Comparison of ENCODE assay signal across 14 cellular contexts in the genomic region with DNA sequence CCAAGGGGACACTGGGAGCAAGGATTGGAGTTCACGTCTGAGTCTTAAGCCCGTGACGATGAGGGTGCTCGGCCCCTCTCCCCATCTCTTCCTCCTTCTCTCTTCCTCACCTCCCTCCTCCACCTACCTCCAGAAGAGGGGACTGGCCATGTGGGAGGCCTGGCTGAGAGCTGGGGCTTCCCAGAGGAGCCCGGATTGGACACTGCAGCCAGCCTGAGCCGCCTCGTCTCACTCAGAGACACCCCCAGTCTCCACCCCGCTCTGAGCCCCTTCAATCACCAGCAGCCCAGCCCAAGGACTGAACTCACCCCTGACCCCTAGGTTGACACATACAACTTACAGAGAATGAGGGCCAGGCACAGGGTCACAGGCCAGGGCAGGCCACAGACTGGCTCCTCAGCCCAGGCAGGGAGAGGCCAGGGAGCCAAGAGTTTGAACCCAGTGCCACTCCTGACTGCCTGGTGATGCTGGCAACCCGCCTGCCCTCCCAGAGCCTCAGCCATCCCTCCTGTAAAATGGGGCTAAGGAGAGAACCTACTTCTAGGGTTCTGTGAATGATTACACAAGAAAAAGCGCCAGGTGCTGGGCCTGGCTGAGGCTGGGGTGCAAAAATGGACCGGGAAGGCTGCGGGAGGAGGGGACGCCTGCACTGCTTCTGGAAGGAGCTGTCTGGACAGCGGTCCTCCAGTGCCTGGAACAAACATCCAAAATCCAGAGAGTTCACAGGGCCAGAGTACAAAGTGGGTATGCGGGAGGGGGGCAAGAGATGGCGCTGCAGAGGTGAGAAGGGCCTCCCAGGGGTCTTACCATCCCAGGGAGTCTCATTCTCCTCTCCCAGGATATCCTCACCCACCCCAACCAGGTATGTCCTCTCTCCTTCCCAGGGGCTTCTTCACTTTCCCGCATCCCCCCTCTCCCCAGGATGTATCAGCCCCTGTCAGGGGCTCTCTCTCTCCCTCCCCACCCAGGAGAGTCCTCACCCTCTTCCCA. TPM values are rescaled to one million over a fixed set of nuclear protein-coding genes. Genes with fewer than 3 reads are reported as not detected.
DNase-seq lines count a peak whose midpoint lies in the region; ATAC-seq and TF ChIP-seq lines count a peak whose summit lies in the region.
"Had no signal": no experiment of that assay in that cellular context is flagged by ENCODE, and none has a peak within 500 bp of the region (broad histone marks: within the 10 kb centered on the region; RNA-seq: fewer than 3 reads in every experiment).

No MANE protein-coding gene starts in this region.

- no peaks in the 10 kb centered on the region for H3K27me3 ChIP-seq in BLaER1
- no peaks in the 10 kb centered on the region for H3K27me3 ChIP-seq in OCI-LY3 (ENCODE audit: low read depth, low read length)
- no peaks in the 10 kb centered on the region for H3K27me3 ChIP-seq in lower lobe of right lung (ENCODE audit: low read depth)

- H3K79me2 ChIP-seq in OCI-LY3 (ENCODE audit: low read length) = peaks cover 30% of the 10 kb centered on the region

- no peak for DNase-seq in lower lobe of right lung
- no peak for DNase-seq in MV-4-11 (lab: John Stamatoyannopoulos, UW)
- no peak for DNase-seq in NCI-H1105 (lab: John Stamatoyannopoulos, UW)
- DNase-seq in GM19238 (ENCODE audit: insufficient read length, low spot score) = no peak
- DNase-seq: aorta; NCI-H187 treated with DMSO at 0.1 percent for 48 hours; nephron progenitor cell; PC-3; stimulated activated CD4-positive, alpha-beta T cell treated with anti-CD3 and anti-CD28 coated beads, Interleukin-1b, Interleukin-23, amount 100 ng/mL, for 48 hours had no signal

- H3K27ac ChIP-seq in BLaER1 = peak overlapping the region; percentile 97
- peak overlapping the region; percentile 95 for H3K27ac ChIP-seq in OCI-LY3 (ENCODE audit: low read length)
- peak overlapping the region; percentile 58 for H3K27ac ChIP-seq in lower lobe of right lung

- H3K4me1 ChIP-seq in BLaER1 = peaks cover 84% of the 10 kb centered on the region
- peaks cover 39% of the 10 kb centered on the region for H3K4me1 ChIP-seq in OCI-LY3 (ENCODE audit: low read length)
- H3K4me1 ChIP-seq in lower lobe of right lung = peaks cover 24% of the 10 kb centered on the region

- 0 out of 2 replicates have a peak, but pooled peaks have one; percentile 7 for TF ChIP-seq CTCF in GM12874 (IDR thresholded peaks at IDR 0.05; ENCODE audit: insufficient read depth, low read depth, low read length)
- TF ChIP-seq CTCF in OCI-LY3 (IDR thresholded peaks at IDR 0.05; ENCODE audit: low read depth, low read length) = no peak
- TF ChIP-seq CTCF in lower lobe of right lung (IDR thresholded peaks at IDR 0.05) = no peak

- H3K9ac ChIP-seq in BLaER1 = peak overlapping the region; percentile 96
- H3K9ac ChIP-seq in OCI-LY3 (ENCODE audit: low read length) = peak overlapping the region; percentile 99

- H2AFZ ChIP-seq in OCI-LY3 (ENCODE audit: low read depth, low read length) = no peak overlapping the region

- H3K4me3 ChIP-seq in BLaER1 (peak overlapping the region; percentile 80), OCI-LY3 (ENCODE audit: low read length) (peak overlapping the region; percentile 89), lower lobe of right lung (no peak overlapping the region)

- H3K9me3 ChIP-seq in BLaER1 (no peaks in the 10 kb centered on the region), OCI-LY3 (ENCODE audit: insufficient read depth, low read length) (peaks cover 4% of the 10 kb centered on the region; the same call in 1 of the 2 replicates), lower lobe of right lung (no peaks in the 10 kb centered on the region)

- H4K20me1 ChIP-seq in BLaER1 (peaks cover 17% of the 10 kb centered on the region; the same call in 1 of the 2 replicates), OCI-LY3 (ENCODE audit: insufficient read depth, low read length) (peaks cover 13% of the 10 kb centered on the region; the same call in 1 of the 2 replicates)

- H3K4me2 ChIP-seq in BLaER1 (peak overlapping the region; percentile 99), OCI-LY3 (ENCODE audit: low read length) (peak overlapping the region; percentile 89)

- intact Hi-C loops in lower lobe of right lung (cut with DNase I) = no loop called here

- ATAC-seq in lower lobe of right lung (no peak), HG02678 (IDR thresholded peaks at IDR 0.05; ENCODE audit: unreplicated experiment) (no peak)
- ATAC-seq: PC-3 had no signal

- H3K36me3 ChIP-seq in BLaER1 = peaks cover 20% of the 10 kb centered on the region
- H3K36me3 ChIP-seq in OCI-LY3 (replicated peaks; ENCODE audit: low read depth, low read length) = peaks cover 24% of the 10 kb centered on the region
- H3K36me3 ChIP-seq in lower lobe of right lung = no peaks in the 10 kb centered on the region

RNA-seq across cellular contexts. Expression of a gene that starts 1.1 kb away (rescaled TPM):
- total RNA-seq in lower lobe of right lung = 1.2 TPM
- total RNA-seq: temporal lobe had no signal

RNA-seq across cellular contexts. Expression of a gene that starts 4.8 kb away (rescaled TPM):
- total RNA-seq in lower lobe of right lung = 206 TPM

RNA-seq across cellular contexts. Expression of a gene that starts 18.2 kb away (rescaled TPM):
- total RNA-seq in lower lobe of right lung = 1,736 TPM

RNA-seq across cellular contexts. Expression of a gene that starts 33.4 kb away (rescaled TPM):
- total RNA-seq in lower lobe of right lung = not detected
- total RNA-seq: aorta, PC-3, temporal lobe had no signal

RNA-seq across cellular contexts. Expression of a gene that starts 33.7 kb away (rescaled TPM):
- total RNA-seq in lower lobe of right lung = not detected
- total RNA-seq: aorta, PC-3, temporal lobe had no signal
